Comparison of ENCODE assay signal across 9 cellular contexts in the genomic region with DNA sequence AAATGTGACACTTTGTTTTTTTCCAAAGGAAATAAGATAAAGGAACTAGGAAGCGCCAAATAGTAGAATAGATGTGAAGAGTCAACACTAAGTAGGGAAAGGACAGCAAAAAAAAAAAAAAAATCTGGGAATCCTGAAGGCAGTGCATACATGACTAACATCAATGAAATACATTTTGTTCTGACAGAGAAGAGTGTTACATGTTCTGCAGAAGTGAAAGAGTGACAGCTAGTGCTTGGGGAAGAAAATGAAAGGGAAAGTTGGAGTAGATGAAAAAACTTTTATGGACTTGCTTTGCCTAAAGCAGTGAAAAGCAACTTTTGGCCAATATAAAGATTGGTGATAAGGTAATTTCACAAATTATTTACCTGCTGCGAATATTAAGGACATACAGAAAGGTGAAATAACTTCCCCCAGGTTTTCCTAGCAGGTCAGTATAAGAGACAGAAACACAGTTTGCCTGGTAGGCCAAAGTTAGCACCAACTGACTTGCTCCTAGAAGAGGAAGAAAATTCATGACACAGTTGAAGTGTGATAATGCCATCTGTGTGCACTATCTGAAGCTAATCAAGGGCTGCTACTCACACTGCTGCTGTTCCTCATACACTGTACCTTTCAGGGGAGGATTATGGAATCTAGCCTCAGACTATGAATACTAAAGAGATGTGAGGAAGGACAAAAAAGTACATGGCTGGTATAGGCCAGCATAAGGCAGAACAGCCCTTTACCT. TPM values are rescaled to one million over a fixed set of nuclear protein-coding genes. Genes with fewer than 3 reads are reported as not detected.
DNase-seq lines count a peak whose midpoint lies in the region; ATAC-seq and TF ChIP-seq lines count a peak whose summit lies in the region.
"Had no signal": no experiment of that assay in that cellular context is flagged by ENCODE, and none has a peak within 500 bp of the region (broad histone marks: within the 10 kb centered on the region; RNA-seq: fewer than 3 reads in every experiment).

No MANE protein-coding gene starts in this region.

- intact Hi-C loops in PC-9 (cut with micrococcal nuclease; ENCODE audit: unreplicated experiment) = no loop called here

- peaks cover 15 to 25% of the 10 kb centered on the region in 2 donors for H3K36me3 Mint-ChIP-seq in activated naive CD4-positive, alpha-beta T cell treated with anti-CD3 and anti-CD28 coated beads, Interleukin-2, amount 50 U/mL, for 72 hours

- no TSS peak for BruUV-seq in PC-9 (replicated peaks; lab: Mats Ljungman, UMichigan)

- H3K27ac ChIP-seq in right atrium auricular region = peak overlapping the region; percentile 60 to 65
- H3K27ac ChIP-seq in PC-9 = no peak overlapping the region

- peak; percentile 3 for DNase-seq in GM06990 (ENCODE audit: extremely low read depth, insufficient read length)
- DNase-seq in RPMI7951 (ENCODE audit: low read depth) = peak; percentile 6
- DNase-seq in right atrium auricular region (ENCODE audit: low spot score) = no peak
- DNase-seq in COR-L47 (lab: John Stamatoyannopoulos, UW) = no peak
- no peak for DNase-seq in PC-9
- no peak for DNase-seq in mucosa of gallbladder (ENCODE audit: low spot score)
- no peak for DNase-seq in activated naive CD4-positive, alpha-beta T cell treated with anti-CD3 and anti-CD28 coated beads, Interleukin-2, amount 50 U/mL, for 72 hours (ENCODE audit: low spot score in 2 of 2)
- DNase-seq: stomach had no signal

- no peaks in the 10 kb centered on the region for H3K9me3 ChIP-seq in right atrium auricular region
- no peaks in the 10 kb centered on the region for H3K9me3 ChIP-seq in PC-9 (ENCODE audit: insufficient read depth, low read depth)
- H3K9me3 ChIP-seq: stomach had no signal

- no peaks in the 10 kb centered on the region; the same call in 1 of the 2 replicates for H3K79me2 ChIP-seq in PC-9 (ENCODE audit: low read depth)

- no peaks in the 10 kb centered on the region for H3F3A ChIP-seq in PC-9 (ENCODE audit: insufficient read depth, low read depth)

- H3K4me3 ChIP-seq in GM06990 (replicated peaks; ENCODE audit: low read depth, low read length) = no peak overlapping the region
- no peak overlapping the region for H3K4me3 ChIP-seq in right atrium auricular region
- no peak overlapping the region for H3K4me3 ChIP-seq in PC-9
- H3K4me3 ChIP-seq: stomach had no signal

- H3K27me3 ChIP-seq in GM06990 (replicated peaks; ENCODE audit: control insufficient read depth, insufficient read depth, low read length) (no peaks in the 10 kb centered on the region), right atrium auricular region (no peaks in the 10 kb centered on the region), PC-9 (ENCODE audit: insufficient read depth, low read depth) (no peaks in the 10 kb centered on the region)
- H3K27me3 ChIP-seq: stomach had no signal

- H3K9me3 Mint-ChIP-seq in activated naive CD4-positive, alpha-beta T cell treated with anti-CD3 and anti-CD28 coated beads, Interleukin-2, amount 50 U/mL, for 72 hours = no peaks in the 10 kb centered on the region

- H3K4me2 ChIP-seq in PC-9 = no peak overlapping the region

- H2AFZ ChIP-seq in PC-9 = no peak overlapping the region

- CTCF ChIA-PET in PC-9 (lab: Charles Lee) = no interaction called here

- H3K9me2 ChIP-seq in PC-9 (ENCODE audit: insufficient read depth) = no peaks in the 10 kb centered on the region

- TF ChIP-seq CTCF in GM06990 (IDR thresholded peaks at IDR 0.05; ENCODE audit: insufficient read depth, low read length, poor library complexity, severe bottlenecking) = peak; percentile 32
- TF ChIP-seq CTCF in right atrium auricular region (IDR thresholded peaks at IDR 0.05) = peak in 1 of 2 donors; percentile 42
- TF ChIP-seq CTCF in PC-9 (conservative IDR thresholded peaks at IDR 0.05) = no peak

- no peaks in the 10 kb centered on the region for H4K20me1 ChIP-seq in PC-9 (ENCODE audit: insufficient read depth)

- peak; percentile 70 for ATAC-seq in GM21619 (IDR thresholded peaks at IDR 0.05; ENCODE audit: unreplicated experiment)
- ATAC-seq in activated naive CD4-positive, alpha-beta T cell treated with anti-CD3 and anti-CD28 coated beads, Interleukin-2, amount 50 U/mL, for 72 hours = no peak

- H3K36me3 ChIP-seq in GM06990 (ENCODE audit: control insufficient read depth, insufficient read depth, low read length) (no peaks in the 10 kb centered on the region), right atrium auricular region (no peaks in the 10 kb centered on the region), PC-9 (ENCODE audit: low read depth) (no peaks in the 10 kb centered on the region)

- POLR2A ChIA-PET in PC-9 (lab: Charles Lee; ENCODE audit: unreplicated experiment) = no interaction called here

- H3K27ac Mint-ChIP-seq in activated naive CD4-positive, alpha-beta T cell treated with anti-CD3 and anti-CD28 coated beads, Interleukin-2, amount 50 U/mL, for 72 hours = no peak overlapping the region

- H3K4me1 ChIP-seq in right atrium auricular region (peaks cover 0 to 20% of the 10 kb centered on the region in 2 donors), PC-9 (replicated peaks; ENCODE audit: insufficient read depth) (no peaks in the 10 kb centered on the region)

RNA-seq across cellular contexts. Expression of a gene that starts 38.6 kb away (rescaled TPM):
- 26.7 and 27.2 TPM in 2 replicates for total RNA-seq in RPMI7951 (2014; rRNA removed; shearing (Covaris generic))
- total RNA-seq in right atrium auricular region = 10 to 100 TPM; 17.6 to 22.1 TPM
- 7.4 and 7.9 TPM in 2 replicates for total RNA-seq in PC-9 (2021)
- 12.7 TPM for total RNA-seq in mucosa of gallbladder
- total RNA-seq in activated naive CD4-positive, alpha-beta T cell treated with anti-CD3 and anti-CD28 coated beads, Interleukin-2, amount 50 U/mL, for 72 hours = 10 to 100 TPM; 18.5 to 21.1 TPM

Comparison
In these comparisons a context has a peak if more than half of its experiments do, and no peak if none do; other contexts are left out.
1. DNase-seq: peak in GM06990 (single experiment) and RPMI7951 (single experiment); none in right atrium auricular region (single experiment), COR-L47 (single experiment), PC-9 (0 of 2), mucosa of gallbladder (single experiment) and activated naive CD4-positive, alpha-beta T cell treated with anti-CD3 and anti-CD28 coated beads, Interleukin-2, amount 50 U/mL, for 72 hours (0 of 2).